Comparison of ENCODE assay signal across 8 cellular contexts in the genomic region with DNA sequence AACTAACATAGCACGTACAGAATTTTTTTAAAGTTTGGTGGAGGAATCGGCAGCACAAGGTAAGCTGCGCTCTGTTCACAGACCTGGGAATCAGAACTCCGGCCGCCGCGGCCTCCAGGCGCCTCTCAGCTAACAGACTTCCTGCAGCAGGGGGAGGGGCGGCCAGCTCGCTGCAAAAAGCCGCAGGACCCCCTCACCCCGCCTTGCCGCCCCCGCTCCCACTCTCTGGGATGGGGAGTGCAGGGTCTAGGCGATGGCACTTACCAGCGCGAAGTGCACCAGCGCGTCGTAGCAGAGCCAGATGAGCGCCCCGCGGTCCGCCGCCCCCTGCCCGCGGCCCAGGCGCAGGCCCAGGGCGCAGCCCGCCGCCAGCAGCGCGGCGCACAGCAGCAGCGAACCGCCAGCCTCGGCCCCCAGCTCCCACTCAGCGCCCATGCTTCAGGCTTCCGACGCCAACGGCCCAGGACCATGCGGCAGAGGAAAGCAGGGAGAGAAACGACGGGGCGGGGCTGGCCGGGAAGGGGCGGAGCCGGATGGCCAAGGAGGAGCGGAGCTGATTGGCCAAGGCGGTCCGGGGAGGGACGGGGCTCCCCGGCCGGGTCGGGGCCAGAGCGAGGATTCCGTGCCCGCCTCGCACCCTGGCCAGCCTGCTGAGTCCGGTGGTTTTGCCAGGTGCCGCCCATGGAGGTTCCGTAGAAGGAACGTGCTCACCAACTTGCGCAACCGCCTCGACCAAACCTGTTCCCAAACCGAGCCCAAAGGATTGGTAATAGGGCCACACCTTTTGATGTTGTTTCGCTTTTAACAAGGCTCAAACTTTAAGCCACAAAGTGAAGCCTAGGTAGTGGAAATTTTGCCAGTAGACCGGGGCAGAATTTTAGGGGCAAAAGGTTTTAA. TPM values are rescaled to one million over a fixed set of nuclear protein-coding genes. Genes with fewer than 3 reads are reported as not detected.
DNase-seq lines count a peak whose midpoint lies in the region; ATAC-seq, FAIRE-seq and TF ChIP-seq lines count a peak whose summit lies in the region.

A gene (minus strand): TSS at position 497 of the 897 bp plus-strand sequence. CDS start 62 bp downstream, at position 435.

- H3K9me3 ChIP-seq in BLaER1 treated with 17β-estradiol and CSF1 and Interleukin-3, amounts not matched to agents 10 nM and 100 nM (replicated peaks in 1 of 11), result no peaks in the 10 kb centered on the region
- no peaks in the 10 kb centered on the region for H3K9me3 ChIP-seq in HepG2 (ENCODE audit: low read length)

- DNase-seq in GM19239 (ENCODE audit: insufficient read length, low spot score) (peak; percentile 95), NCI-H526 (lab: John Stamatoyannopoulos, UW) (peak; percentile 89 to 98), dermis blood vessel endothelial cell (peak; percentile 92), HepG2 (ENCODE audit: low spot score) (peak; percentile 86)
- peak; percentile 73 to 85 for DNase-seq in activated CD4-positive, alpha-beta T cell treated with anti-CD3 and anti-CD28 coated beads, Interleukin-2, amount 50 U/mL, for 24 hours (ENCODE audit: low read depth in 1 of 2, low spot score in 1 of 2)
- peak; percentile 88 to 89 for DNase-seq in stimulated activated CD4-positive, alpha-beta T cell treated with anti-CD3 and anti-CD28 coated beads, Interleukin-2, amount 100 ng/mL, for 48 hours

- peak within 1 kb of the TSS; percentile 73 to 93 (median 80) for H3K4me3 ChIP-seq in BLaER1 treated with 17β-estradiol and CSF1 and Interleukin-3, amounts not matched to agents 10 nM and 100 nM
- peak within 1 kb of the TSS; percentile 64 to 79 (median 79) for H3K4me3 ChIP-seq in HepG2 (replicated peaks in 1 of 3; ENCODE audit: insufficient read depth in 1 of 3, low read depth in 2 of 3, low read length in 3 of 3)

- ATAC-seq in HG03442 (IDR thresholded peaks at IDR 0.05; ENCODE audit: unreplicated experiment) (peak; percentile 95), HepG2 (peak; percentile 95)

- peaks cover 0 to 37% (median 16%) of the 10 kb centered on the region in 11 experiments; a peak in 13 of 22 replicates for H4K20me1 ChIP-seq in BLaER1 treated with 17β-estradiol and CSF1 and Interleukin-3, amounts not matched to agents 10 nM and 100 nM
- 0 out of 2 replicates have a peak, but pooled peaks cover 5% of the 10 kb centered on the region for H4K20me1 ChIP-seq in HepG2 (ENCODE audit: insufficient read depth, low read length)

- 2% methylated on average over 16 of the region's 69 CpGs for WGBS in HepG2 (ENCODE audit: low lambda C conversion rate)

- in situ Hi-C loops in HepG2 (cut with HindIII; ENCODE audit: extremely low pct_ligation_motif_present, low pct_unique_long_range_greater_than_20kb), result no loop called here

- no peaks in the 10 kb centered on the region for H3K27me3 ChIP-seq in BLaER1 treated with 17β-estradiol and CSF1 and Interleukin-3, amounts not matched to agents 10 nM and 100 nM
- H3K27me3 ChIP-seq in HepG2 (ENCODE audit: control insufficient read depth in 1 of 2, insufficient read depth in 2 of 2, low read length in 2 of 2), result no peaks in the 10 kb centered on the region; a peak in 1 of 5 replicates

- H3K4me1 ChIP-seq in BLaER1 treated with 17β-estradiol and CSF1 and Interleukin-3, amounts not matched to agents 10 nM and 100 nM, result peaks cover 18 to 51% (median 31%) of the 10 kb centered on the region in 10 experiments
- H3K4me1 ChIP-seq in HepG2 (ENCODE audit: insufficient read depth, low read length), result peaks cover 39% of the 10 kb centered on the region

- POLR2A ChIA-PET in HepG2 (lab: Yijun Ruan, JAX), result interaction anchor here (0.6 to 3.2 kb wide), 24 partner anchors 9 to 434 kb away, joined by 3 to 43 read pairs (median 4); a partner anchor contains a TSS

- peak within 1 kb of the TSS; percentile 73 to 91 (median 86) for H3K4me2 ChIP-seq in BLaER1 treated with 17β-estradiol and CSF1 and Interleukin-3, amounts not matched to agents 10 nM and 100 nM
- H3K4me2 ChIP-seq in HepG2 (ENCODE audit: low read depth, low read length), result peak within 1 kb of the TSS; percentile 96

- FAIRE-seq in GM19239 (lab: Jason Lieb, UNC) (peak; percentile 89), HepG2 (lab: Jason Lieb, UNC) (peak; percentile 54)

- H3K27ac ChIP-seq in BLaER1 treated with 17β-estradiol and CSF1 and Interleukin-3, amounts not matched to agents 10 nM and 100 nM, result peak within 1 kb of the TSS; percentile 46 to 95 (median 87); a peak in 21 of 22 replicates
- peak within 1 kb of the TSS; percentile 86 for H3K27ac ChIP-seq in HepG2 (ENCODE audit: extremely low read length, insufficient read depth, low read length)

- peak; percentile 80 to 88 for TF ChIP-seq POLR2A in HepG2 (IDR thresholded peaks at IDR 0.05; ENCODE audit: insufficient read depth in 1 of 2, low read depth in 2 of 2, low read length in 2 of 2)

- H3K36me3 ChIP-seq in BLaER1 treated with 17β-estradiol and CSF1 and Interleukin-3, amounts not matched to agents 10 nM and 100 nM, result peaks cover 12 to 33% (median 28%) of the 10 kb centered on the region in 11 experiments
- H3K36me3 ChIP-seq in HepG2 (replicated peaks in 1 of 2; ENCODE audit: control insufficient read depth in 1 of 2, insufficient read depth in 2 of 2, low read length in 2 of 2), result peaks cover 7 to 23% of the 10 kb centered on the region in 2 experiments

- intact Hi-C loops in HepG2 (cut with micrococcal nuclease; ENCODE audit: unreplicated experiment), result loop anchor here (5.0 kb wide), 1 partner anchor 101 kb away; a partner anchor contains a TSS

- H3K9ac ChIP-seq in BLaER1 treated with 17β-estradiol and CSF1 and Interleukin-3, amounts not matched to agents 10 nM and 100 nM, result peak within 1 kb of the TSS; percentile 79 to 93 (median 88)
- H3K9ac ChIP-seq in HepG2 (ENCODE audit: insufficient read depth, low read depth, low read length), result peak within 1 kb of the TSS; percentile 76

- H2AFZ ChIP-seq in HepG2 (ENCODE audit: low read length), result peak within 1 kb of the TSS; percentile 58

- no peak; the same call in 1 of the 2 replicates for TF ChIP-seq CTCF in HepG2 (CRISPR knock-in tag; IDR thresholded peaks at IDR 0.05)

- peak; percentile 12; the same call in 1 of the 2 replicates for TF ChIP-seq RAD21 in HepG2 (CRISPR knock-in tag; IDR thresholded peaks at IDR 0.05)

- CTCF ChIA-PET in HepG2 (lab: Yijun Ruan, JAX; ENCODE audit: low intra/inter-chr PET ratio, low total read pairs), result interaction anchor here (1.2 kb wide), 1 partner anchor 157 kb away, joined by 3 read pairs; no protein-coding TSS in a partner anchor

- TF ChIP-seq EP300 in HepG2 (IDR thresholded peaks at IDR 0.05; ENCODE audit: low read depth in 2 of 2, low read length in 2 of 2) (0 out of 4 replicates have a peak, but pooled peaks of 1 of the 2 experiments have one; percentile 8), HepG2 (CRISPR knock-in tag; IDR thresholded peaks at IDR 0.05; ENCODE audit: borderline replicate concordance) (no peak)

- no TSS peak for BruUV-seq in HepG2 (replicated peaks; lab: Mats Ljungman, UMichigan)

- H3K79me2 ChIP-seq in HepG2 (ENCODE audit: insufficient read depth, low read length), result peaks cover 39% of the 10 kb centered on the region

TF ChIP-seq in HepG2, 621 proteins besides CTCF, POLR2A, EP300 and RAD21 (continues in another document):
- peak; percentile 50; the same call in 1 of the 2 replicates for TF ChIP-seq RARA (CRISPR knock-in tag; IDR thresholded peaks at IDR 0.05)
- TF ChIP-seq, protein P1, sequence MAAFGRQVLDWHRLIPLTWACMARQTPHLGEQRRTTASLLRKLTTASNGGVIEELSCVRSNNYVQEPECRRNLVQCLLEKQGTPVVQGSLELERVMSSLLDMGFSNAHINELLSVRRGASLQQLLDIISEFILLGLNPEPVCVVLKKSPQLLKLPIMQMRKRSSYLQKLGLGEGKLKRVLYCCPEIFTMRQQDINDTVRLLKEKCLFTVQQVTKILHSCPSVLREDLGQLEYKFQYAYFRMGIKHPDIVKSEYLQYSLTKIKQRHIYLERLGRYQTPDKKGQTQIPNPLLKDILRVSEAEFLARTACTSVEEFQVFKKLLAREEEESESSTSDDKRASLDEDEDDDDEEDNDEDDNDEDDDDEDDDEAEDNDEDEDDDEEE (CRISPR knock-in tag; IDR thresholded peaks at IDR 0.05), result no peak; the same call in 1 of the 2 replicates
- no peak; the same call in 1 of the 2 replicates for TF ChIP-seq ZNF746 (CRISPR knock-in tag; IDR thresholded peaks at IDR 0.05)
- TF ChIP-seq SRY (CRISPR knock-in tag; IDR thresholded peaks at IDR 0.05), result peak; percentile 97
- no peak for TF ChIP-seq ZNF335 (CRISPR knock-in tag; IDR thresholded peaks at IDR 0.05)
- no peak for TF ChIP-seq ZNF333 (CRISPR knock-in tag; IDR thresholded peaks at IDR 0.05; ENCODE audit: borderline replicate concordance)

RNA-seq across cellular contexts. Expression of the gene that starts here (rescaled TPM):
- total RNA-seq in dermis blood vessel endothelial cell (99.5 and 117 TPM in 2 replicates), HepG2 (2016; rRNA removed; fragmentation: Illumina TruSeq; extraction: Trizol) (51.8 and 96.5 TPM in 2 replicates)
- total RNA-seq in HepG2 (2016; cell fraction: cytosol; rRNA removed; fragmentation: Illumina TruSeq; extraction: Trizol; ENCODE audit: low read depth), result 56.8 and 64.5 TPM in 2 replicates
- total RNA-seq in HepG2 (2016; cell fraction: insoluble cytoplasmic fraction; rRNA removed; fragmentation: Illumina TruSeq; extraction: Trizol), result 58.9 and 93.7 TPM in 2 replicates
- total RNA-seq in HepG2 (2016; cell fraction: membrane; rRNA removed; fragmentation: Illumina TruSeq; extraction: Trizol), result 81.0 and 87.0 TPM in 2 replicates
- total RNA-seq in HepG2 (2016; cell fraction: nucleus; rRNA removed; fragmentation: Illumina TruSeq; extraction: Trizol), result 79.2 and 88.6 TPM in 2 replicates
- 121 and 152 TPM in 2 replicates for polyA plus RNA-seq in HepG2 (2011; rRNA removed)
- 166 and 196 TPM in 2 replicates for polyA plus RNA-seq in HepG2 (2011; cell fraction: cytosol; rRNA removed)
- polyA plus RNA-seq in HepG2 (2011; cell fraction: nucleus; rRNA removed), result 47.9 and 52.9 TPM in 2 replicates
- 98.5 and 107 TPM in 2 replicates for polyA plus RNA-seq in HepG2 (2012)
- 96.1 and 104 TPM in 2 replicates for polyA plus RNA-seq in HepG2 (2016; cell fraction: cytosol; fragmentation: Illumina TruSeq; extraction: Trizol; ENCODE audit: low read depth)
- 80.1 and 82.4 TPM in 2 replicates for polyA plus RNA-seq in HepG2 (2016; cell fraction: insoluble cytoplasmic fraction; fragmentation: Illumina TruSeq; extraction: Trizol; ENCODE audit: low read depth)
- 123 and 124 TPM in 2 replicates for polyA plus RNA-seq in HepG2 (2016; cell fraction: membrane; fragmentation: Illumina TruSeq; extraction: Trizol; ENCODE audit: low read depth)
- 147 and 178 TPM in 2 replicates for polyA plus RNA-seq in HepG2 (2016; cell fraction: nucleus; fragmentation: Illumina TruSeq; extraction: Trizol; ENCODE audit: insufficient read depth, low read depth)
- polyA minus RNA-seq in HepG2 (2011; rRNA and poly(A)+ RNA removed; ENCODE audit: low replicate concordance), result 34.0 and 51.1 TPM in 2 replicates
- polyA minus RNA-seq in HepG2 (2011; cell fraction: cytosol; rRNA and poly(A)+ RNA removed), result 39.1 and 48.0 TPM in 2 replicates
- polyA minus RNA-seq in HepG2 (2011; cell fraction: nucleus; rRNA and poly(A)+ RNA removed), result 22.3 and 23.9 TPM in 2 replicates

Comparison
In these comparisons a context has a peak if more than half of its experiments do, and no peak if none do; other contexts are left out.
1. Peak in every context shown above with its lines: DNase-seq, ATAC-seq, H3K4me3 ChIP-seq and H3K27ac ChIP-seq.